ENCODE assay signal across 8 cellular contexts in genomic region chr5:139414601-139415121, GRCh38. TPM values are rescaled to one million over a fixed set of nuclear protein-coding genes. Genes with fewer than 3 reads are reported as not detected.
DNase-seq lines count a peak whose midpoint lies in the region; ATAC-seq and TF ChIP-seq lines count a peak whose summit lies in the region.
"Had no signal": no experiment of that assay in that cellular context is flagged by ENCODE, and none has a peak within 500 bp of the region (broad histone marks: within the 10 kb centered on the region; RNA-seq: fewer than 3 reads in every experiment).

No MANE protein-coding gene starts in this region.

- H3K4me3 ChIP-seq in cardiac muscle cell (no peak overlapping the region), tibial nerve (no peak overlapping the region)

- DNase-seq in cardiac muscle cell (ENCODE audit: low read depth in 1 of 2, low spot score in 1 of 2) (no peak), Right ventricle myocardium superior (no peak), left ventricle myocardium superior (no peak), tibial nerve (ENCODE audit: low spot score in 2 of 2) (no peak), GM19238 (ENCODE audit: insufficient read length, low spot score) (no peak), NCI-H1436 treated with DMSO at 0.1 percent for 48 hours (lab: John Stamatoyannopoulos, UW) (no peak)
- DNase-seq: MV-4-11 had no signal

- H3K36me3 ChIP-seq in cardiac muscle cell (no peaks in the 10 kb centered on the region), tibial nerve (peaks cover 0 to 51% (median 0%) of the 10 kb centered on the region in 3 donors)

- no peak for TF ChIP-seq CTCF in cardiac muscle cell (IDR thresholded peaks at IDR 0.05; ENCODE audit: low read depth, low read length)
- TF ChIP-seq CTCF in tibial nerve (IDR thresholded peaks at IDR 0.05), result no peak

- no peaks in the 10 kb centered on the region for H3K9me3 ChIP-seq in cardiac muscle cell (ENCODE audit: low read depth)
- H3K9me3 ChIP-seq in tibial nerve, result no peaks in the 10 kb centered on the region

- H3K27me3 ChIP-seq in cardiac muscle cell, result no peaks in the 10 kb centered on the region
- H3K27me3 ChIP-seq in tibial nerve, result no peaks in the 10 kb centered on the region

- no peak for TF ChIP-seq POLR2A in tibial nerve (IDR thresholded peaks at IDR 0.05)

- ATAC-seq in Right ventricle myocardium superior (ENCODE audit: poor library complexity) (no peak), left ventricle myocardium superior (peak; percentile 1)

- 40 to 60% methylated on average over 8 of the region's 8 CpGs for WGBS in tibial nerve, 2 donors

- peak overlapping the region; percentile 94 for H3K27ac ChIP-seq in cardiac muscle cell
- H3K27ac ChIP-seq in tibial nerve, result peak overlapping the region; percentile 8 to 83 (median 60)
- H3K27ac ChIP-seq: C4-2B had no signal

- peaks cover 58% of the 10 kb centered on the region for H3K4me1 ChIP-seq in cardiac muscle cell (ENCODE audit: low read depth)
- H3K4me1 ChIP-seq in tibial nerve, result peaks cover 0 to 44% (median 12%) of the 10 kb centered on the region in 4 donors

- intact Hi-C loops in Right ventricle myocardium superior (cut with DNase I), result loop anchor here (10.0 kb wide), 1 partner anchor 120 kb away; the partner anchor contains the start of gene MATR3
- intact Hi-C loops in left ventricle myocardium superior (cut with micrococcal nuclease), result no loop called here

- TF ChIP-seq EP300 in tibial nerve (IDR thresholded peaks at IDR 0.05), result peak in 1 of 2 donors; percentile 24

RNA-seq across cellular contexts. Expression of gene SPATA24, which starts 10.8 kb away (rescaled TPM):
- total RNA-seq in cardiac muscle cell (14.2 and 45.3 TPM in 2 replicates), Right ventricle myocardium superior (17.1 TPM), left ventricle myocardium superior (17.3 TPM), tibial nerve (1 to 10 TPM in 2 of 4 donors, not detected in 2; 1.9 to 7.2 TPM)
- 12.8 and 29.0 TPM in 2 replicates for polyA plus RNA-seq in cardiac muscle cell

RNA-seq across cellular contexts. Expression of gene PROB1, which starts 19.8 kb away (rescaled TPM):
- total RNA-seq in cardiac muscle cell (22.2 and 42.5 TPM in 2 replicates), Right ventricle myocardium superior (50.3 TPM), left ventricle myocardium superior (56.5 TPM), tibial nerve (1 to 10 TPM in 3 of 4 donors, under 1 TPM in 1; 0.63 to 3.6 (median 1.3) TPM)
- 15.2 and 20.5 TPM in 2 replicates for polyA plus RNA-seq in cardiac muscle cell

RNA-seq across cellular contexts. Expression of gene DNAJC18, which starts 24.7 kb away (rescaled TPM):
- total RNA-seq in cardiac muscle cell (10.0 and 10.1 TPM in 2 replicates), Right ventricle myocardium superior (11.5 TPM), left ventricle myocardium superior (10.5 TPM), tibial nerve (10 to 100 TPM in 3 of 4 donors, 1 to 10 TPM in 1; 9.2 to 11.4 (median 10.7) TPM)
- polyA plus RNA-seq in cardiac muscle cell, result 17.4 and 37.2 TPM in 2 replicates

RNA-seq across cellular contexts. Expression of gene MZB1, which starts 24.9 kb away (rescaled TPM):
- total RNA-seq in cardiac muscle cell (2.3 and 5.3 TPM in 2 replicates), Right ventricle myocardium superior (0.70 TPM), left ventricle myocardium superior (1.6 TPM), tibial nerve (1 to 10 TPM in 2 of 4 donors, not detected in 2; 2.1 to 2.4 TPM)
- polyA plus RNA-seq in cardiac muscle cell, result 1.3 and 4.0 TPM in 2 replicates

RNA-seq across cellular contexts. Expression of gene SLC23A1, which starts 31.6 kb away (rescaled TPM):
- total RNA-seq in cardiac muscle cell (0.81 TPM in 1 of 2 replicates, not detected in the other), Right ventricle myocardium superior (not detected), left ventricle myocardium superior (not detected), tibial nerve (not detected)
- polyA plus RNA-seq in cardiac muscle cell, result 0.06 and 0.37 TPM in 2 replicates
